Comparison of ENCODE assay signal across 13 cellular contexts in genomic region chr7:87129836-87130235, GRCh38. TPM values are rescaled to one million over a fixed set of nuclear protein-coding genes. Genes with fewer than 3 reads are reported as not detected.
DNase-seq lines count a peak whose midpoint lies in the region; ATAC-seq and TF ChIP-seq lines count a peak whose summit lies in the region.
"Had no signal": no experiment of that assay in that cellular context is flagged by ENCODE, and none has a peak within 500 bp of the region (broad histone marks: within the 10 kb centered on the region; RNA-seq: fewer than 3 reads in every experiment).

No MANE protein-coding gene starts in this region.

- H3K4me3 ChIP-seq in neural cell (ENCODE audit: low read length), result peak overlapping the region; percentile 57
- H3K4me3 ChIP-seq in right cardiac atrium (ENCODE audit: low read length), result no peak overlapping the region
- H3K4me3 ChIP-seq in foreskin fibroblast (ENCODE audit: low read depth in 1 of 2, low read length in 2 of 2), result no peak overlapping the region
- H3K4me3 ChIP-seq: GM23248, upper lobe of right lung had no signal

- H3K4me1 ChIP-seq in right cardiac atrium (ENCODE audit: control insufficient read depth, insufficient read depth, low read length), result peaks cover 1% of the 10 kb centered on the region
- H3K4me1 ChIP-seq: Caco-2, upper lobe of right lung had no signal

- TF ChIP-seq RAD21 in neural cell (conservative IDR thresholded peaks at IDR 0.05), result no peak

- H2AFZ ChIP-seq in neural cell (ENCODE audit: low read depth, low read length), result no peak overlapping the region
- H2AFZ ChIP-seq: GM23248 had no signal

- H3K27me3 ChIP-seq in neural cell (ENCODE audit: insufficient read depth, low read depth, low read length) (no peaks in the 10 kb centered on the region), right cardiac atrium (ENCODE audit: control insufficient read depth, insufficient read depth) (no peaks in the 10 kb centered on the region)
- H3K27me3 ChIP-seq: upper lobe of right lung had no signal

- no peaks in the 10 kb centered on the region for H3K9me2 ChIP-seq in neural cell (ENCODE audit: insufficient read depth, low read length)

- ATAC-seq in GM18873 (IDR thresholded peaks at IDR 0.05; ENCODE audit: low FRiP score, unreplicated experiment) (peak; percentile 96), GM21786 (IDR thresholded peaks at IDR 0.05; ENCODE audit: unreplicated experiment) (peak; percentile 94), HG03354 (IDR thresholded peaks at IDR 0.05; ENCODE audit: poor library complexity, severe bottlenecking, unreplicated experiment) (peak; percentile 99), right cardiac atrium (no peak)
- ATAC-seq in effector memory CD8-positive, alpha-beta T cell (replicated peaks), result no peak
- ATAC-seq: upper lobe of right lung had no signal

- H3K9me3 Mint-ChIP-seq in effector memory CD8-positive, alpha-beta T cell, result no peaks in the 10 kb centered on the region

- H3K36me3 Mint-ChIP-seq in effector memory CD8-positive, alpha-beta T cell (ENCODE audit: insufficient read depth), result no peaks in the 10 kb centered on the region

- TF ChIP-seq CTCF in neural cell (IDR thresholded peaks at IDR 0.05; ENCODE audit: poor library complexity, severe bottlenecking) (no peak), foreskin fibroblast (IDR thresholded peaks at IDR 0.05; ENCODE audit: low read depth, low read length) (no peak)

- no peak overlapping the region for H3K27ac Mint-ChIP-seq in effector memory CD8-positive, alpha-beta T cell

- H3K36me3 ChIP-seq in neural cell (ENCODE audit: insufficient read depth, low read length), result no peaks in the 10 kb centered on the region
- H3K36me3 ChIP-seq: upper lobe of right lung had no signal

- H3K27me3 Mint-ChIP-seq in effector memory CD8-positive, alpha-beta T cell, result peaks cover 8 to 30% of the 10 kb centered on the region in 2 donors

- WGBS in right cardiac atrium, result 72% methylated on average over 3 of the region's 3 CpGs

- peak overlapping the region; percentile 30 for H3K4me2 ChIP-seq in neural cell (ENCODE audit: low read length)

- H3K79me2 ChIP-seq in neural cell (replicated peaks; ENCODE audit: insufficient read depth, low read length), result no peaks in the 10 kb centered on the region

- H3F3A ChIP-seq in neural cell (ENCODE audit: insufficient read depth, low read length, poor library complexity, severe bottlenecking), result peaks cover 4% of the 10 kb centered on the region

- peak overlapping the region; percentile 49 for H3K9ac ChIP-seq in neural cell (ENCODE audit: low read length)
- H3K9ac ChIP-seq: GM23248 had no signal

- DNase-seq in right cardiac atrium (no peak), D341Med (ENCODE audit: low spot score) (no peak), foreskin fibroblast (no peak)
- DNase-seq in effector memory CD8-positive, alpha-beta T cell, result no peak
- DNase-seq: Caco-2; GM23248; NCI-H1105 treated with DMSO at 0.1 percent for 48 hours; stimulated activated CD4-positive, alpha-beta T cell treated with anti-CD3 and anti-CD28 coated beads, Interleukin-2, amount 100 ng/mL, for 48 hours; upper lobe of right lung had no signal

- H3K27ac ChIP-seq in neural cell (ENCODE audit: low read length) (peak overlapping the region; percentile 80), right cardiac atrium (ENCODE audit: low read length) (no peak overlapping the region)
- H3K27ac ChIP-seq: GM23248, upper lobe of right lung had no signal

- H3K4me3 Mint-ChIP-seq in effector memory CD8-positive, alpha-beta T cell, result no peak overlapping the region

- intact Hi-C loops in right cardiac atrium (cut with DNase I), result loop anchor here in 1 of 4 donors (10.0 kb wide), 1 partner anchor 55 kb away; no protein-coding TSS in a partner anchor

- H3K9me3 ChIP-seq in neural cell (ENCODE audit: low read length) (no peaks in the 10 kb centered on the region), right cardiac atrium (ENCODE audit: control insufficient read depth, low read length) (no peaks in the 10 kb centered on the region)
- H3K9me3 ChIP-seq: Caco-2, upper lobe of right lung had no signal

- no peaks in the 10 kb centered on the region for H3K4me1 Mint-ChIP-seq in effector memory CD8-positive, alpha-beta T cell (ENCODE audit: low read depth in 2 of 2)

- no peak for TF ChIP-seq EP300 in neural cell (conservative IDR thresholded peaks at IDR 0.05; ENCODE audit: poor library complexity, severe bottlenecking)

- no peaks in the 10 kb centered on the region for H4K20me1 ChIP-seq in neural cell (ENCODE audit: insufficient read depth)

TF ChIP-seq in neural cell, 6 proteins besides CTCF, POLR2A, EP300 and RAD21:
- TF ChIP-seq TAF1 (IDR thresholded peaks at IDR 0.05; ENCODE audit: low read depth) (no peak), POLR2AphosphoS5 (IDR thresholded peaks at IDR 0.05) (no peak)

RNA-seq across cellular contexts. Expression of gene DMTF1, which starts 22.4 kb away (rescaled TPM):
- 253 and 314 TPM in 2 replicates for polyA plus RNA-seq in neural cell
- 228 and 259 TPM in 2 replicates for polyA minus RNA-seq in neural cell
- total RNA-seq in right cardiac atrium, result 10 to 100 TPM; 33.5 to 36.5 (median 36.0) TPM
- polyA plus RNA-seq in right cardiac atrium, result 23.7 TPM

Comparison
In these comparisons a context has a peak if more than half of its experiments do, and no peak if none do; other contexts are left out.
1. ATAC-seq: peak in GM18873 (single experiment), GM21786 (single experiment) and HG03354 (single experiment); none in right cardiac atrium (0 of 2) and effector memory CD8-positive, alpha-beta T cell (single experiment).
2. RNA of gene DMTF1, which starts 22.4 kb away (polyA plus RNA-seq): 253 to 314 TPM in neural cell; 23.7 TPM in right cardiac atrium (single experiment); every median in the first group is over 10 times any median in the second.